32 cellular contexts compared by ENCODE assay signal in the genomic region with DNA sequence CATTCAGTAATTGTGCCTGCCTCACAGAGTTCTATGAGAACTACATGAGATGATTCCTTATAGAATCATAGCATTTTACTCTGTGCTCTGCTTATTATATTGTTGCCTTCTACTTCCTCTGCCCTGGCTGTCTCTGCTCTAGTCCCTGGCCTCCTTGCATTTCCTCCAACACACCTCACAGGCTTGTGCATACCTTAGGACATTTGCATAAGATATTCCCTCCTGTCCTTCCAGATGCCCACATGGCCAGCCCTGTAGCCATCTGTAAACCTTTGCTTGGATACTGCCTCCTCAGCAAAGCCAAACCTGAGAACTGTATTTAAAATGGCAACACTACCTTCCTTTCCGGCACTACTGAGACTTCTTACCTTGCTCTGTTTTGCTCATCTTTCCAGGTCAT.
"Had no signal": no experiment of that assay in that cellular context is flagged by ENCODE, and none has a peak within 500 bp of the region (broad histone marks: within the 10 kb centered on the region; RNA-seq: fewer than 3 reads in every experiment).

No MANE protein-coding gene starts in this region.

- ATAC-seq: activated CD4-positive, alpha-beta T cell treated with anti-CD3 and anti-CD28 coated beads for 36 hours; activated CD8-positive, alpha-beta memory T cell treated with anti-CD3 and anti-CD28 coated beads, Interleukin-2, amount 10 ng/mL, durations not matched to agents 7 days and 5 days; activated CD8-positive, alpha-beta T cell treated with anti-CD3 and anti-CD28 coated beads, Interleukin-2, amount 10 ng/mL, durations not matched to agents 7 days and 5 days; activated naive CD4-positive, alpha-beta T cell treated with anti-CD3 and anti-CD28 coated beads, Interleukin-2, amount 50 U/mL, for 72 hours; esophagus mucosa; T-helper 17 cell had no signal

- H3K4me3 ChIP-seq: ascending aorta, breast epithelium, cardiac muscle cell, colonic mucosa had no signal

- H3K4me1 Mint-ChIP-seq: activated CD4-positive, alpha-beta T cell treated with anti-CD3 and anti-CD28 coated beads for 36 hours; activated CD4-positive, alpha-beta T cell treated with anti-CD3 and anti-CD28 coated beads, Interleukin-2, amount 10 ng/mL, durations not matched to agents 24 days and 14 days; activated CD8-positive, alpha-beta memory T cell treated with anti-CD3 and anti-CD28 coated beads, Interleukin-2, amount 10 ng/mL, durations not matched to agents 7 days and 5 days; activated naive CD8-positive, alpha-beta T cell treated with anti-CD3 and anti-CD28 coated beads, Interleukin-2, amount 10 ng/mL, durations not matched to agents 7 days and 5 days; brain; T-helper 17 cell had no signal

- H3K27ac ChIP-seq: ascending aorta, breast epithelium, cardiac muscle cell, colonic mucosa, WERI-Rb-1 had no signal

- DNase-seq: activated CD4-positive, alpha-beta memory T cell treated with anti-CD3 and anti-CD28 coated beads for 36 hours; activated CD4-positive, alpha-beta T cell treated with anti-CD3 and anti-CD28 coated beads for 36 hours; activated CD4-positive, alpha-beta T cell treated with anti-CD3 and anti-CD28 coated beads, Interleukin-2, amount 10 ng/mL, durations not matched to agents 24 days and 14 days; activated CD4-positive, CD25-positive, alpha-beta regulatory T cell; activated CD4-positive, CD25-positive, alpha-beta regulatory T cell treated with anti-CD3 and anti-CD28 coated beads, Interleukin-2, amount 50 U/mL, for 72 hours; activated CD8-positive, alpha-beta memory T cell treated with anti-CD3 and anti-CD28 coated beads, Interleukin-2, amount 10 ng/mL, durations not matched to agents 7 days and 5 days; activated CD8-positive, alpha-beta memory T cell treated with anti-CD3 and anti-CD28 coated beads, Interleukin-2, amount 50 U/mL, for 4 hours; activated CD8-positive, alpha-beta T cell treated with anti-CD3 and anti-CD28 coated beads, Interleukin-2, amount 10 ng/mL, durations not matched to agents 7 days and 5 days; activated effector memory CD4-positive, alpha-beta T cell treated with anti-CD3 and anti-CD28 coated beads, Interleukin-2, amount 50 U/mL, for 16 hours; activated naive CD4-positive, alpha-beta T cell treated with anti-CD3 and anti-CD28 coated beads for 36 hours; activated naive CD8-positive, alpha-beta T cell treated with anti-CD3 and anti-CD28 coated beads, Interleukin-2, amount 10 ng/mL, durations not matched to agents 7 days and 5 days; activated T-cell treated with anti-CD3 and anti-CD28 coated beads, Interleukin-2, amount 50 U/mL, for 1 hour; activated T-cell treated with anti-CD3 and anti-CD28 coated beads, Interleukin-2, amount 50 U/mL, for 48 hours; central memory CD4-positive, alpha-beta T cell; cerebellar nuclear complex; colonic mucosa; effector CD8-positive, alpha-beta T cell; foreskin fibroblast; T-helper 1 cell; T-helper 17 cell; T1000; WERI-Rb-1 had no signal

- H3K4me1 ChIP-seq: ascending aorta, breast epithelium, colonic mucosa had no signal

- H3K36me3 Mint-ChIP-seq: activated CD4-positive, alpha-beta memory T cell treated with anti-CD3 and anti-CD28 coated beads for 36 hours; activated CD8-positive, alpha-beta memory T cell treated with anti-CD3 and anti-CD28 coated beads, Interleukin-2, amount 10 ng/mL, durations not matched to agents 7 days and 5 days; activated naive CD4-positive, alpha-beta T cell treated with anti-CD3 and anti-CD28 coated beads, Interleukin-2, amount 50 U/mL, for 72 hours; activated naive CD8-positive, alpha-beta T cell treated with anti-CD3 and anti-CD28 coated beads, Interleukin-2, amount 10 ng/mL, durations not matched to agents 7 days and 5 days; brain had no signal

- H3K9me3 ChIP-seq: ascending aorta, breast epithelium, colonic mucosa had no signal

- FAIRE-seq: frontal cortex had no signal

- H3K4me3 Mint-ChIP-seq: activated CD4-positive, alpha-beta memory T cell treated with anti-CD3 and anti-CD28 coated beads for 36 hours; activated CD4-positive, alpha-beta T cell treated with anti-CD3 and anti-CD28 coated beads for 36 hours; activated CD4-positive, alpha-beta T cell treated with anti-CD3 and anti-CD28 coated beads, Interleukin-2, amount 10 ng/mL, durations not matched to agents 24 days and 14 days; activated CD8-positive, alpha-beta memory T cell treated with anti-CD3 and anti-CD28 coated beads, Interleukin-2, amount 10 ng/mL, durations not matched to agents 7 days and 5 days; activated CD8-positive, alpha-beta T cell treated with anti-CD3 and anti-CD28 coated beads, Interleukin-2, amount 10 ng/mL, durations not matched to agents 7 days and 5 days; activated naive CD4-positive, alpha-beta T cell treated with anti-CD3 and anti-CD28 coated beads for 36 hours; activated naive CD8-positive, alpha-beta T cell treated with anti-CD3 and anti-CD28 coated beads, Interleukin-2, amount 10 ng/mL, durations not matched to agents 7 days and 5 days; activated T-helper 1 cell treated with anti-CD3 and anti-CD28 coated beads, Interleukin-12 subunit alpha, Interleukin-12 subunit beta, Interleukin-2, Interleukin-4 antibody, amounts not matched to agents 30 ng/mL and 10 ng/mL and 1 ng/mL, durations not matched to agents 14 hours and 24 hours and 36 hours; brain; T-helper 17 cell; T-helper 2 cell treated with Interferon-gamma antibody and Interleukin-4, amounts not matched to agents 5 μg/mL and 100 μg/mL, for 36 hours had no signal

- H3K36me3 ChIP-seq: ascending aorta, breast epithelium, cardiac muscle cell, colonic mucosa, WERI-Rb-1 had no signal

- H3K27me3 ChIP-seq: ascending aorta, breast epithelium, cardiac muscle cell, colonic mucosa had no signal

- H3K9me3 Mint-ChIP-seq: activated CD4-positive, alpha-beta memory T cell treated with anti-CD3 and anti-CD28 coated beads for 36 hours; activated naive CD4-positive, alpha-beta T cell treated with anti-CD3 and anti-CD28 coated beads for 36 hours; activated T-helper 1 cell treated with anti-CD3 and anti-CD28 coated beads, Interleukin-12 subunit alpha, Interleukin-12 subunit beta, Interleukin-2, Interleukin-4 antibody, amounts not matched to agents 30 ng/mL and 10 ng/mL and 1 ng/mL, durations not matched to agents 14 hours and 24 hours and 36 hours; activated T-helper 2 cell treated with anti-CD3 and anti-CD28 coated beads, Interferon-gamma antibody, Interleukin-2, Interleukin-4, amounts not matched to agents 10 μg/mL and 5 μg/mL and 100 μg/mL, durations not matched to agents 14 hours and 24 hours and 36 hours; T-helper 2 cell treated with Interferon-gamma antibody and Interleukin-4, amounts not matched to agents 5 μg/mL and 100 μg/mL, for 36 hours had no signal

- H3K27ac Mint-ChIP-seq: activated CD4-positive, alpha-beta memory T cell treated with anti-CD3 and anti-CD28 coated beads for 36 hours; activated CD4-positive, alpha-beta T cell treated with anti-CD3 and anti-CD28 coated beads for 36 hours; activated CD4-positive, alpha-beta T cell treated with anti-CD3 and anti-CD28 coated beads, Interleukin-2, amount 10 ng/mL, durations not matched to agents 24 days and 14 days; activated CD8-positive, alpha-beta memory T cell treated with anti-CD3 and anti-CD28 coated beads, Interleukin-2, amount 10 ng/mL, durations not matched to agents 7 days and 5 days; activated CD8-positive, alpha-beta T cell treated with anti-CD3 and anti-CD28 coated beads, Interleukin-2, amount 10 ng/mL, durations not matched to agents 7 days and 5 days; activated naive CD4-positive, alpha-beta T cell treated with anti-CD3 and anti-CD28 coated beads for 36 hours; activated naive CD4-positive, alpha-beta T cell treated with anti-CD3 and anti-CD28 coated beads, Interleukin-2, amount 50 U/mL, for 72 hours; activated naive CD8-positive, alpha-beta T cell treated with anti-CD3 and anti-CD28 coated beads, Interleukin-2, amount 10 ng/mL, durations not matched to agents 7 days and 5 days; activated T-helper 1 cell treated with anti-CD3 and anti-CD28 coated beads, Interleukin-12 subunit alpha, Interleukin-12 subunit beta, Interleukin-2, Interleukin-4 antibody, amounts not matched to agents 30 ng/mL and 10 ng/mL and 1 ng/mL, durations not matched to agents 14 hours and 24 hours and 36 hours; activated T-helper 2 cell treated with anti-CD3 and anti-CD28 coated beads, Interferon-gamma antibody, Interleukin-2, Interleukin-4, amounts not matched to agents 10 μg/mL and 5 μg/mL and 100 μg/mL, durations not matched to agents 14 hours and 24 hours and 36 hours; brain; T-helper 17 cell; T-helper 2 cell treated with Interferon-gamma antibody and Interleukin-4, amounts not matched to agents 5 μg/mL and 100 μg/mL, for 36 hours had no signal
